In the genomic region with DNA sequence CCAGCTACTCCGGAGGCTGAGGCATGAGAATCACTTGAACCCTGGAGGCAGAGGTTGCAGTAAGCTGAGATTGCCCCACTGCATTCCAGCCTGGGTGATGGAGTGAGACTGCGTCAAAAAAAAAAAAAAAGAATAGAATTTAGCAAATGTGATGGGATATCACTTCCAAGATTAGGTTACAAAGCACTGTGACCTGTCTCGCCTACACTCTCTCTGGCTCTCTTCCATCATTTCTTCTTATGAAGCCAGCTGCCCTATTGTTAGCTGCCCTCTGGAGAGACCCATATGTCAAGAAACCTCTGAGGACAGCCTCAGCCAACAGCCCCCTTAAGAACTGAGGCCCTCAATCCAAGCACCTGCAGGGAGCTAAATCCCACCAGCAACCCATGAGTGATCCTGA, we compare ENCODE assay signal across 12 cellular contexts.
"Had no signal": no experiment of that assay in that cellular context is flagged by ENCODE, and none has a peak within 500 bp of the region (broad histone marks: within the 10 kb centered on the region; RNA-seq: fewer than 3 reads in every experiment).

No MANE protein-coding gene starts in this region.

- H3K27ac ChIP-seq: ovary, tibial artery had no signal

- H3K4me3 ChIP-seq: dorsolateral prefrontal cortex, ovary, smooth muscle cell, tibial artery had no signal

- H3K9me3 ChIP-seq: ovary, tibial artery had no signal

- H3K36me3 ChIP-seq: ovary, tibial artery had no signal

- ATAC-seq: activated naive CD4-positive, alpha-beta T cell treated with anti-CD3 and anti-CD28 coated beads, Interleukin-2, amount 50 U/mL, for 72 hours; stimulated activated memory B cell treated with anti-CD40 and anti-IgM and Interleukin-4, amounts not matched to agents 10 μg/mL and 1 μg/mL and 100 μg/mL, for 72 hours had no signal

- H3K27me3 ChIP-seq: dorsolateral prefrontal cortex, ovary, tibial artery had no signal

- DNase-seq: activated CD4-positive, alpha-beta T cell treated with anti-CD3 and anti-CD28 coated beads, Interleukin-2, amount 10 ng/mL, durations not matched to agents 7 days and 5 days; activated CD4-positive, CD25-positive, alpha-beta regulatory T cell; activated T-cell treated with anti-CD3 and anti-CD28 coated beads for 4 hours; amniotic stem cell; dorsolateral prefrontal cortex; islet precursor cell; ovary; T-helper 2 cell; tibial artery had no signal

- H3K4me2 ChIP-seq: smooth muscle cell had no signal
